11 cellular contexts compared by ENCODE assay signal in the genomic region with DNA sequence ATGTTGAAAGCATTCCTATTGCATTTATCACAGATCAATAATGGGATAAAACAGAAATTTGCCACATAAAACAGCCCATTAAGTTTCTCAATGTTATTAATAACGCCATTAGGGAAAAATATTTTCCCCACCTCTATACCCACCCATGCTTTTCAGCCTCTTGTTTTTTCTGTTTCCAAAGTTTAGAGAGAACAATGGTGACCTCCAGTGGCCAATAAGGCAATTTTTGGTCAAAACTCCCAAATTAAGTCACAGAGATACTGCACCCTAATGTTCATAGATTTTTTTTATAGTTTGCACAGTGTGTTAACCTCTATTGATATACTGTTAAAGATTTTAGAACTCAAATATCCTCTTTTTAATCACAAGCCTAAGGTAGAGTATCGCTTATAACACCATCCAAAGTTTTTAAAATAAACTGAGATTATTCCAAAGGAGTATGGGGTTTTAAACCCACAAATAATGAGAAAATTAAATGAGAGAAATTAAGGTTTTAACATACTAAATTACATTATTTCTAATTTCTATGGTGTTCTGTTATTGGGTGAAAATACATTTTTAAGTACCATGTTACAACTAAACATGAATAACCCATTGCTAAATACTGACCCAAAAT.
DNase-seq lines count a peak whose midpoint lies in the region; ATAC-seq, FAIRE-seq and TF ChIP-seq lines count a peak whose summit lies in the region.
"Had no signal": no experiment of that assay in that cellular context is flagged by ENCODE, and none has a peak within 500 bp of the region (broad histone marks: within the 10 kb centered on the region; RNA-seq: fewer than 3 reads in every experiment).

No MANE protein-coding gene starts in this region.

- H3K27ac ChIP-seq in A549 (no peak overlapping the region), Panc1 (ENCODE audit: low read length) (no peak overlapping the region)

- peak; percentile 23 to 29 for DNase-seq in A549 (ENCODE audit: low read depth in 1 of 2, low spot score in 1 of 2)
- DNase-seq in Panc1 (ENCODE audit: low read depth, low spot score): no peak
- DNase-seq in glomerular visceral epithelial cell (ENCODE audit: extremely low spot score): peak; percentile 11
- DNase-seq in SW480 (ENCODE audit: low spot score): no peak
- no peak for DNase-seq in HuH-7.5 (ENCODE audit: low spot score)
- DNase-seq in stimulated activated naive CD4-positive, alpha-beta T cell treated with Interleukin-2 at 50 U/mL for 16 hours (lab: John Stamatoyannopoulos, UW): no peak
- DNase-seq: activated naive CD4-positive, alpha-beta T cell treated with anti-CD3 and anti-CD28 coated beads, Interleukin-2, amount 50 U/mL, for 16 hours; naive B cell; NCI-H187 treated with DMSO at 0.1 percent for 48 hours had no signal

- CTCF ChIA-PET in A549 (lab: Yijun Ruan, JAX) (interaction anchor here (1.4 to 2.5 kb wide), 2 partner anchors 14 to 1282 kb away, joined by 4 to 16 read pairs; no protein-coding TSS in a partner anchor), Panc1 (lab: Charles Lee) (no interaction called here)

- no peak for TF ChIP-seq POLR2A in A549 (IDR thresholded peaks at IDR 0.05; ENCODE audit: low read length)

- POLR2A ChIA-PET in A549 (lab: Yijun Ruan, JAX): no interaction called here
- POLR2A ChIA-PET in Panc1 (lab: Charles Lee): no interaction called here

- 18% methylated on average over 2 of the region's 2 CpGs for WGBS in A549 (ENCODE audit: missing lambda C conversion rate)

- H3K4me1 ChIP-seq in A549 (no peaks in the 10 kb centered on the region), Panc1 (ENCODE audit: control insufficient read depth, insufficient read depth, low read length) (no peaks in the 10 kb centered on the region)

- no peak for TF ChIP-seq EP300 in A549 (IDR thresholded peaks at IDR 0.05)

- BruUV-seq in Panc1 (replicated peaks; lab: Mats Ljungman, UMichigan): no TSS peak

- no peaks in the 10 kb centered on the region for H3K9me3 ChIP-seq in A549
- H3K9me3 ChIP-seq in Panc1 (ENCODE audit: control insufficient read depth, insufficient read depth, low read depth, low read length): no peaks in the 10 kb centered on the region

- H3K27me3 ChIP-seq in Panc1 (ENCODE audit: control insufficient read depth, insufficient read depth, low read length): no peaks in the 10 kb centered on the region; the same call in 1 of the 2 replicates

- H3K4me2 ChIP-seq in A549: no peak overlapping the region

- no peaks in the 10 kb centered on the region; the same call in 1 of the 2 replicates for H3K36me3 ChIP-seq in Panc1 (ENCODE audit: control insufficient read depth, insufficient read depth, low read length)

- in situ Hi-C loops in Panc1 (cut with HindIII; ENCODE audit: low pct_unique_long_range_greater_than_20kb, low sequenced_read_pairs): no loop called here

- H3K4me3 ChIP-seq in A549 (no peak overlapping the region), Panc1 (ENCODE audit: low read depth in 2 of 2, low read length in 2 of 2) (no peak overlapping the region)

- TF ChIP-seq RAD21 in A549 (conservative IDR thresholded peaks at IDR 0.05 in 1 of 2, IDR thresholded peaks at IDR 0.05 in 1 of 2): peak; percentile 42 to 48; a peak in 4 of 5 replicates

- TF ChIP-seq CTCF in A549 (IDR thresholded peaks at IDR 0.05): peak; percentile 61
- TF ChIP-seq CTCF in GM12872 (IDR thresholded peaks at IDR 0.05; ENCODE audit: insufficient read depth, low read depth, low read length): peak; percentile 47
- TF ChIP-seq CTCF in Panc1 (IDR thresholded peaks at IDR 0.05): peak; percentile 58; the same call in 1 of the 2 replicates

- intact Hi-C loops in Panc1 (cut with micrococcal nuclease; ENCODE audit: unreplicated experiment): no loop called here

- ATAC-seq in A549: peak; percentile 66 to 74; a peak in 4 of 6 replicates
- no peak for ATAC-seq in Panc1
- ATAC-seq in HG03135 (IDR thresholded peaks at IDR 0.05; ENCODE audit: unreplicated experiment): no peak

- peak; percentile 51 for FAIRE-seq in A549 (lab: Jason Lieb, UNC)

TF ChIP-seq in A549, 52 proteins besides CTCF, POLR2A, EP300 and RAD21:
- TF ChIP-seq NPAS2 (CRISPR knock-in tag; IDR thresholded peaks at IDR 0.05; ENCODE audit: borderline replicate concordance) (no peak), ZNF302 (CRISPR knock-in tag; IDR thresholded peaks at IDR 0.05) (no peak), SMC3 (IDR thresholded peaks at IDR 0.05) (peak; percentile 41)

Comparison
In these comparisons a context has a peak if more than half of its experiments do, and no peak if none do; other contexts are left out.
1. ATAC-seq: peak in A549 (2 of 2); none in Panc1 (single experiment) and HG03135 (single experiment).
2. DNase-seq: peak in A549 (2 of 2) and glomerular visceral epithelial cell (single experiment); none in Panc1 (single experiment), SW480 (single experiment), HuH-7.5 (single experiment) and stimulated activated naive CD4-positive, alpha-beta T cell treated with Interleukin-2 at 50 U/mL for 16 hours (single experiment).
3. Peak in every context shown above with its lines, with median percentiles within 50 percentile points of each other: CTCF ChIP-seq.